Comparison of ENCODE assay signal across 15 cellular contexts in genomic region chr6:116003668-116004067, GRCh38. TPM values are rescaled to one million over a fixed set of nuclear protein-coding genes. Genes with fewer than 3 reads are reported as not detected.
A peak's percentile ranks its signal among the peaks of the same experiment; 100 is the strongest.
DNase-seq lines count a peak whose midpoint lies in the region; ATAC-seq and TF ChIP-seq lines count a peak whose summit lies in the region.
"Had no signal": no experiment of that assay in that cellular context is flagged by ENCODE, and none has a peak within 500 bp of the region (broad histone marks: within the 10 kb centered on the region; RNA-seq: fewer than 3 reads in every experiment).

No MANE protein-coding gene starts in this region.

- no peaks in the 10 kb centered on the region for H3K9me3 ChIP-seq in HAP-1
- H3K9me3 ChIP-seq: mucosa of descending colon, psoas muscle had no signal

- DNase-seq in HAP-1 (ENCODE audit: low spot score in 2 of 2), result no peak
- no peak for DNase-seq in mesenteric fat pad (ENCODE audit: low spot score)
- no peak for DNase-seq in anterior cingulate cortex (lab: John Stamatoyannopoulos, UW)
- no peak for DNase-seq in lower leg skin (ENCODE audit: low spot score in 2 of 2)
- DNase-seq: amniotic stem cell, DMS79 treated with DMSO at 0.1 percent for 48 hours, mucosa of descending colon, NCI-H1436 treated with DMSO at 0.1 percent for 48 hours, NCI-H774, psoas muscle had no signal

- no peak for TF ChIP-seq POLR2A in lower leg skin (IDR thresholded peaks at IDR 0.05)

- TF ChIP-seq CTCF in lower leg skin (IDR thresholded peaks at IDR 0.05), result no peak

- no peaks in the 10 kb centered on the region for H3K4me1 ChIP-seq in HAP-1
- H3K4me1 ChIP-seq: psoas muscle had no signal

- H3K4me3 ChIP-seq in HAP-1, result no peak overlapping the region
- no peak overlapping the region for H3K4me3 ChIP-seq in lower leg skin (ENCODE audit: low read depth, poor library complexity, severe bottlenecking)
- H3K4me3 ChIP-seq: mucosa of descending colon, psoas muscle had no signal

- ATAC-seq in GM18502 (IDR thresholded peaks at IDR 0.05; ENCODE audit: poor library complexity, unreplicated experiment), result peak; percentile 88
- ATAC-seq in GM19438 (IDR thresholded peaks at IDR 0.05; ENCODE audit: low read depth, unreplicated experiment), result peak; percentile 84
- peak; percentile 92 for ATAC-seq in HG02678 (IDR thresholded peaks at IDR 0.05; ENCODE audit: unreplicated experiment)
- peak; percentile 84 for ATAC-seq in HG03342 (IDR thresholded peaks at IDR 0.05; ENCODE audit: unreplicated experiment)
- ATAC-seq: mucosa of descending colon; psoas muscle; stimulated activated effector memory CD8-positive, alpha-beta T cell treated with anti-CD3 and anti-CD28 coated beads, Interleukin-12 subunit alpha, Interleukin-12 subunit beta, amount 100 ng/mL, for 72 hours had no signal

- H3K36me3 ChIP-seq in HAP-1 (replicated peaks), result no peaks in the 10 kb centered on the region

- 57 to 78% methylated on average over 3 of the region's 3 CpGs for WGBS in lower leg skin, 2 donors

- in situ Hi-C loops in HAP-1 (cut with MboI; ENCODE audit: low sequenced_read_pairs), result no loop called here

- H3K27me3 ChIP-seq in HAP-1 (ENCODE audit: low read depth), result no peaks in the 10 kb centered on the region

- intact Hi-C loops in lower leg skin (cut with DNase I; ENCODE audit: low total_unique reads), result no loop called here

RNA-seq across cellular contexts. Expression of gene FRK, which starts 57.0 kb away (rescaled TPM):
- total RNA-seq in mesenteric fat pad, result 0.80 TPM
- total RNA-seq in lower leg skin, result 1 to 10 TPM in 3 of 4 donors, under 1 TPM in 1; 0.59 to 3.2 (median 2.0) TPM
